In the genomic region with DNA sequence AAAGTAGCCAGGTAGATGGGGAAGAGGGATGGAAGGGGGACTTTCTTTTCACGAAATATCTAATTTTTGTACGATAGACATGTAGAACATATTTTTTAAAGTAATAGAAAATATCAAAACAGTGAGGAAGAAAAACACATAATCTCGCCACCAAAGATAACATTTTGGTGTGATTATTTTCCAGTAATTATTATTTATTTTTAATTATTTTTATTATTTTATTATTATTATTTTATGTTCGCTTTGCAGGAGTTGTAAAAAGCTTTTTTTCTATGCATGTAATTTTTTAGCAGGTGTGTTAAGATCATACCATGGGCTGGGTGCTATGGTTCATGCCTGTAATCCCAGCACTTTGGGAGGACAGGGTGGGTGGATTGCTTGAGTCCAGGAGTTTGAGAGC, we compare ENCODE assay signal across 35 cellular contexts.
DNase-seq lines count a peak whose midpoint lies in the region; ATAC-seq, FAIRE-seq and TF ChIP-seq lines count a peak whose summit lies in the region.
"Had no signal": no experiment of that assay in that cellular context is flagged by ENCODE, and none has a peak within 500 bp of the region (broad histone marks: within the 10 kb centered on the region; RNA-seq: fewer than 3 reads in every experiment).

No MANE protein-coding gene starts in this region.

- no peak overlapping the region for H3K4me3 Mint-ChIP-seq in WTC11
- no peak overlapping the region for H3K4me3 Mint-ChIP-seq in T-cell
- H3K4me3 Mint-ChIP-seq: B cell; CD14-positive monocyte; CD4-positive, alpha-beta memory T cell; CD4-positive, alpha-beta T cell; CD4-positive, CD25-positive, alpha-beta regulatory T cell; CD8-positive, alpha-beta memory T cell; CD8-positive, alpha-beta T cell had no signal

- H3K27ac ChIP-seq in neutrophil (peak overlapping the region; percentile 78), psoas muscle (no peak overlapping the region)
- H3K27ac ChIP-seq: 22Rv1; A549; BLaER1; BLaER1 treated with 17β-estradiol and CSF1 and Interleukin-3, amounts not matched to agents 10 nM and 100 nM; C4-2B had no signal

- TF ChIP-seq CTCF in WTC11 (IDR thresholded peaks at IDR 0.05) (no peak), neutrophil (IDR thresholded peaks at IDR 0.05) (no peak), psoas muscle (IDR thresholded peaks at IDR 0.05) (no peak)

- FAIRE-seq in frontal cortex (lab: Jason Lieb, UNC), result peak; percentile 50
- FAIRE-seq: A204.1, A549, D721Med had no signal

- peaks cover 3% of the 10 kb centered on the region; the same call in 1 of the 2 replicates for H3K9me3 Mint-ChIP-seq in WTC11
- H3K9me3 Mint-ChIP-seq in T-cell, result peaks cover 2 to 12% (median 3%) of the 10 kb centered on the region in 3 donors

- 0 out of 2 replicates have a peak, but pooled peaks cover 3% of the 10 kb centered on the region for H3K27me3 Mint-ChIP-seq in WTC11 (ENCODE audit: low read depth)
- no peaks in the 10 kb centered on the region for H3K27me3 Mint-ChIP-seq in T-cell
- H3K27me3 Mint-ChIP-seq: B cell; CD4-positive, alpha-beta memory T cell; CD4-positive, alpha-beta T cell; CD8-positive, alpha-beta memory T cell had no signal

- H3K27me3 ChIP-seq in neutrophil (no peaks in the 10 kb centered on the region), psoas muscle (ENCODE audit: insufficient read depth in 3 of 3, low read length in 2 of 3) (no peaks in the 10 kb centered on the region)
- H3K27me3 ChIP-seq: BE2C; BLaER1; BLaER1 treated with 17β-estradiol and CSF1 and Interleukin-3, amounts not matched to agents 10 nM and 100 nM had no signal

- no peak for ATAC-seq in WTC11
- ATAC-seq in T-cell (replicated peaks in 1 of 4), result no peak
- ATAC-seq in psoas muscle, result no peak
- ATAC-seq: A549; CD8-positive, alpha-beta T cell had no signal

- 84 to 97% (median 94%) methylated on average over 4 of the region's 4 CpGs for WGBS in psoas muscle, 3 donors

- H3K4me1 ChIP-seq in neutrophil (ENCODE audit: control insufficient read depth in 1 of 2, insufficient read depth in 1 of 2, low read depth in 1 of 2, low read length in 1 of 2), result peaks cover 38 to 43% of the 10 kb centered on the region in 2 experiments
- no peaks in the 10 kb centered on the region for H3K4me1 ChIP-seq in psoas muscle
- H3K4me1 ChIP-seq: A549, BE2C, Caco-2 had no signal

- H3K36me3 Mint-ChIP-seq in WTC11 (no peaks in the 10 kb centered on the region), T-cell (peaks cover 3% of the 10 kb centered on the region)
- H3K36me3 Mint-ChIP-seq: CD14-positive monocyte; CD4-positive, CD25-positive, alpha-beta regulatory T cell; CD8-positive, alpha-beta T cell had no signal

- intact Hi-C loops in psoas muscle (cut with DNase I), result no loop called here

- H3K36me3 ChIP-seq in neutrophil, result no peaks in the 10 kb centered on the region
- no peaks in the 10 kb centered on the region for H3K36me3 ChIP-seq in psoas muscle (ENCODE audit: insufficient read depth in 1 of 2, low read depth in 1 of 2)
- H3K36me3 ChIP-seq: BE2C; BLaER1; BLaER1 treated with 17β-estradiol and CSF1 and Interleukin-3, amounts not matched to agents 10 nM and 100 nM had no signal

- CTCF ChIA-PET in WTC11 (lab: Charles Lee) (interaction anchor here (1.0 kb wide), 1 partner anchor 80 kb away, joined by 3 read pairs; no protein-coding TSS in a partner anchor), T-cell (lab: Charles Lee) (interaction anchor here in 1 of 2 donors (0.6 kb wide), 1 partner anchor 27 kb away, joined by 5 read pairs; no protein-coding TSS in a partner anchor)

- POLR2A ChIA-PET in WTC11 (lab: Charles Lee), result interaction anchor here (1.5 kb wide), 1 partner anchor 45 kb away, joined by 3 read pairs; no protein-coding TSS in a partner anchor
- POLR2A ChIA-PET in T-cell (lab: Charles Lee), result interaction anchor here in 1 of 2 donors (0.5 kb wide), 1 partner anchor 87 kb away, joined by 4 read pairs; no protein-coding TSS in a partner anchor

- DNase-seq in WTC11 (ENCODE audit: low spot score), result no peak
- DNase-seq in frontal cortex (ENCODE audit: low spot score in 2 of 2), result no peak
- DNase-seq in T-cell, result no peak
- no peak for DNase-seq in NCI-H524 treated with DMSO at 0.1 percent for 48 hours (lab: John Stamatoyannopoulos, UW)
- DNase-seq in psoas muscle, result no peak
- DNase-seq: 8988T; ACHN; AML-193; BE2C; C1 segment of cervical spinal cord; Caco-2; Calu3; CD4-positive, alpha-beta memory T cell; CD4-positive, alpha-beta T cell; CD4-positive, CD25-positive, alpha-beta regulatory T cell; CD8-positive, alpha-beta memory T cell; CD8-positive, alpha-beta T cell; COR-L47; DMS 273 treated with DMSO at 0.1 percent for 48 hours; DMS153; DMS53; DMS79; DMS79 treated with DMSO at 0.1 percent for 48 hours; DND-41; EL had no signal

- H3K9me3 ChIP-seq in neutrophil, result no peaks in the 10 kb centered on the region
- peaks cover 3% of the 10 kb centered on the region for H3K9me3 ChIP-seq in psoas muscle
- H3K9me3 ChIP-seq: A549, BE2C, Caco-2 had no signal

- H3K4me3 ChIP-seq in neutrophil (ENCODE audit: low read depth in 1 of 2, low read length in 1 of 2), result no peak overlapping the region
- H3K4me3 ChIP-seq in psoas muscle, result no peak overlapping the region
- H3K4me3 ChIP-seq: A549; BLaER1; BLaER1 treated with 17β-estradiol and CSF1 and Interleukin-3, amounts not matched to agents 10 nM and 100 nM had no signal

- H3K27ac Mint-ChIP-seq in WTC11 (no peak overlapping the region), T-cell (no peak overlapping the region)
- H3K27ac Mint-ChIP-seq: B cell; CD14-positive monocyte; CD4-positive, alpha-beta memory T cell; CD4-positive, alpha-beta T cell; CD8-positive, alpha-beta memory T cell; CD8-positive, alpha-beta T cell had no signal

- H3K4me1 Mint-ChIP-seq in WTC11 (peaks cover 9% of the 10 kb centered on the region), T-cell (no peaks in the 10 kb centered on the region)
- H3K4me1 Mint-ChIP-seq: CD4-positive, alpha-beta memory T cell; CD4-positive, CD25-positive, alpha-beta regulatory T cell; CD8-positive, alpha-beta memory T cell had no signal

TF ChIP-seq in WTC11, 78 proteins besides CTCF, POLR2A, EP300 and RAD21:
- no peak for TF ChIP-seq GRHL2 (CRISPR knock-in tag; IDR thresholded peaks at IDR 0.05; ENCODE audit: insufficient replicate concordance, severe bottlenecking)
- TF ChIP-seq HMGA2 (CRISPR knock-in tag; IDR thresholded peaks at IDR 0.05), result peak; percentile 93
